Comparison of ENCODE assay signal across 7 cellular contexts in genomic region chr3:147958754-147959153, GRCh38.
"Had no signal": no experiment of that assay in that cellular context is flagged by ENCODE, and none has a peak within 500 bp of the region (broad histone marks: within the 10 kb centered on the region; RNA-seq: fewer than 3 reads in every experiment).

No MANE protein-coding gene starts in this region.

- H3K4me3 ChIP-seq: HAP-1 had no signal

- H3K9me3 Mint-ChIP-seq: HFFc6 had no signal

- H3K27ac Mint-ChIP-seq: HFFc6, IgD-negative memory B cell had no signal

- H3K4me1 ChIP-seq: HAP-1 had no signal

- DNase-seq: GOT3, H7, HFFc6, KBM-7 had no signal

- H3K9me3 ChIP-seq: HAP-1 had no signal

- H3K27me3 Mint-ChIP-seq: IgD-negative memory B cell had no signal

- H3K4me1 Mint-ChIP-seq: IgD-negative memory B cell had no signal

- H3K4me3 Mint-ChIP-seq: HFFc6, IgD-negative memory B cell had no signal

- H3K36me3 ChIP-seq: HAP-1 had no signal

- ATAC-seq: HCT116 had no signal
